Comparison of ENCODE assay signal across 1 cellular context in genomic region chr19:40702337-40703012, GRCh38.
TF ChIP-seq lines count a peak whose summit lies in the region.

No MANE protein-coding gene starts in this region.

TF ChIP-seq in K562, 482 proteins besides CTCF, POLR2A, EP300 and RAD21 (continued from another document):
- TF ChIP-seq CHD7 (IDR thresholded peaks at IDR 0.05; ENCODE audit: low read depth, low read length) = no peak
- TF ChIP-seq E2F6 (IDR thresholded peaks at IDR 0.05; ENCODE audit: borderline replicate concordance in 1 of 2, extremely low read depth in 1 of 2, insufficient read depth in 1 of 2, insufficient read length in 1 of 2, low read depth in 1 of 2, low read length in 1 of 2, poor library complexity in 1 of 2, severe bottlenecking in 1 of 2) = peak; percentile 58 to 59
- TF ChIP-seq PHF20 (IDR thresholded peaks at IDR 0.05; ENCODE audit: partially characterized antibody) = peak; percentile 55
- TF ChIP-seq SREBF1 (IDR thresholded peaks at IDR 0.05; ENCODE audit: borderline replicate concordance, low read depth, low read length) = no peak
- no peak for TF ChIP-seq NR2F6 (CRISPR knock-in tag; IDR thresholded peaks at IDR 0.05)
- TF ChIP-seq ARID1B (IDR thresholded peaks at IDR 0.05) = peak; percentile 41
- TF ChIP-seq CREM (IDR thresholded peaks at IDR 0.05; ENCODE audit: low read depth) = peak; percentile 43; the same call in 1 of the 2 replicates
- peak; percentile 52 for TF ChIP-seq L3MBTL2 (IDR thresholded peaks at IDR 0.05)
- TF ChIP-seq FOSL1 (tag; conservative IDR thresholded peaks at IDR 0.05) = peak; percentile 30; the same call in 1 of the 2 replicates
- peak; percentile 51; the same call in 1 of the 2 replicates for TF ChIP-seq EP400 (IDR thresholded peaks at IDR 0.05)
